1 cellular context compared by ENCODE assay signal in the genomic region with DNA sequence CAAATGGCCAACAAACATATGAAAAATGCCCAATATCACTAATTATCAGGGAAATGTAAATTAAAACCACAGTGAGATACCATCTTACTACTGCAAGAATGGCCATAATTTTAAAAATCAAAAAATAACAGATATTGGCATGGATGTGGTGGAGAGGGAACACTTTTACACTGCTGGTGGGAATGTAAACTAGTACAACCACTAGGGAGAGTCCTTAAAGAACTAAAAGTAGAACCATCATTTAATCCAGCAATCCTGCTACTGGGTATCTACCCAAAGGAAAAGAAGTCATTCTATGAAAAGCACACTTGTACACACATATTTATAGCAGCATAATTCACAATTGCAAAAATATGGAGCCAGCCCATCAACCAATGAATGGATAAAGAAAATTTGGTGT.
TF ChIP-seq lines count a peak whose summit lies in the region.

No MANE protein-coding gene starts in this region.

TF ChIP-seq in GM23338, 12 proteins besides CTCF, POLR2A, EP300 and RAD21 (continued from another document):
- no peak for TF ChIP-seq ZNF462 (CRISPR knock-in tag; IDR thresholded peaks at IDR 0.05)
